1 cellular context compared by ENCODE assay signal in genomic region chr2:113167115-113167932, GRCh38.
TF ChIP-seq lines count a peak whose summit lies in the region.

No MANE protein-coding gene starts in this region.

TF ChIP-seq in HepG2, 621 proteins besides CTCF, POLR2A, EP300 and RAD21 (continued from another document and continues in another):
- TF ChIP-seq ZNF24 (IDR thresholded peaks at IDR 0.05) (no peak), ZNF343 (CRISPR knock-in tag; IDR thresholded peaks at IDR 0.05) (peak; percentile 84), E2F1 (CRISPR knock-in tag; IDR thresholded peaks at IDR 0.05) (peak; percentile 76; the same call in 1 of the 2 replicates), ZNF740 (CRISPR knock-in tag; IDR thresholded peaks at IDR 0.05) (no peak; the same call in 1 of the 2 replicates), CHD4 (IDR thresholded peaks at IDR 0.05; ENCODE audit: borderline replicate concordance, low read length) (no peak), ZBED4 (CRISPR knock-in tag; IDR thresholded peaks at IDR 0.05; ENCODE audit: borderline replicate concordance) (peak; percentile 96), JUNB (CRISPR knock-in tag; IDR thresholded peaks at IDR 0.05; ENCODE audit: borderline replicate concordance) (peak; percentile 77; the same call in 1 of the 2 replicates), GATA4 (IDR thresholded peaks at IDR 0.05; ENCODE audit: borderline replicate concordance, low read depth) (peak; percentile 57; the same call in 1 of the 2 replicates), ARID3A (IDR thresholded peaks at IDR 0.05; ENCODE audit: low read depth, low read length) (0 out of 2 replicates have a peak, but pooled peaks have one; percentile 31), ZNF275 (CRISPR knock-in tag; IDR thresholded peaks at IDR 0.05; ENCODE audit: borderline replicate concordance) (peak; percentile 87; the same call in 1 of the 2 replicates), ZNF451 (CRISPR knock-in tag; IDR thresholded peaks at IDR 0.05) (peak; percentile 98), ZNF547 (CRISPR knock-in tag; IDR thresholded peaks at IDR 0.05) (peak; percentile 82; the same call in 1 of the 2 replicates), KLF9 (CRISPR knock-in tag; IDR thresholded peaks at IDR 0.05; ENCODE audit: low read depth) (peak; percentile 66; the same call in 1 of the 2 replicates), KLF15 (CRISPR knock-in tag; IDR thresholded peaks at IDR 0.05; ENCODE audit: borderline replicate concordance) (no peak), ATF7 (IDR thresholded peaks at IDR 0.05) (peak; percentile 82; the same call in 1 of the 2 replicates), ATF7 (CRISPR knock-in tag; IDR thresholded peaks at IDR 0.05) (peak; percentile 94; the same call in 1 of the 2 replicates), ZNF121 (CRISPR knock-in tag; IDR thresholded peaks at IDR 0.05) (peak; percentile 64), ZSCAN20 (CRISPR knock-in tag; IDR thresholded peaks at IDR 0.05; ENCODE audit: borderline replicate concordance) (no peak), ZNF577 (CRISPR knock-in tag; IDR thresholded peaks at IDR 0.05; ENCODE audit: borderline replicate concordance, low read depth) (no peak), ZKSCAN5 (CRISPR knock-in tag; IDR thresholded peaks at IDR 0.05) (peak; percentile 83; the same call in 1 of the 2 replicates), ZNF20 (CRISPR knock-in tag; IDR thresholded peaks at IDR 0.05) (no peak), HHEX (CRISPR knock-in tag; IDR thresholded peaks at IDR 0.05) (no peak; the same call in 1 of the 2 replicates), AKAP8 (CRISPR knock-in tag; IDR thresholded peaks at IDR 0.05) (peak; percentile 81; the same call in 1 of the 2 replicates), MYPOP (CRISPR knock-in tag; IDR thresholded peaks at IDR 0.05) (0 out of 2 replicates have a peak, but pooled peaks have one; percentile 88), NFE2 (CRISPR knock-in tag; IDR thresholded peaks at IDR 0.05) (no peak; the same call in 1 of the 2 replicates), SALL1 (CRISPR knock-in tag; IDR thresholded peaks at IDR 0.05) (peak; percentile 100), HOXA9 (CRISPR knock-in tag; IDR thresholded peaks at IDR 0.05; ENCODE audit: borderline replicate concordance) (peak; percentile 60; the same call in 1 of the 2 replicates), MAZ (IDR thresholded peaks at IDR 0.05; ENCODE audit: borderline replicate concordance, low read depth, low read length) (0 out of 2 replicates have a peak, but pooled peaks have one; percentile 52), MAZ (CRISPR knock-in tag; IDR thresholded peaks at IDR 0.05; ENCODE audit: low read depth) (peak; percentile 95), FOXC1 (CRISPR knock-in tag; IDR thresholded peaks at IDR 0.05; ENCODE audit: borderline replicate concordance) (peak; percentile 89; the same call in 1 of the 2 replicates), THAP11 (CRISPR knock-in tag; IDR thresholded peaks at IDR 0.05) (peak; percentile 83), ZKSCAN8 (CRISPR knock-in tag; IDR thresholded peaks at IDR 0.05; ENCODE audit: borderline replicate concordance) (peak; percentile 86; the same call in 1 of the 2 replicates), RFX5 (IDR thresholded peaks at IDR 0.05; ENCODE audit: low read depth, low read length) (peak; percentile 68; the same call in 1 of the 2 replicates), PITX1 (CRISPR knock-in tag; IDR thresholded peaks at IDR 0.05) (peak; percentile 95), NR0B2 (CRISPR knock-in tag; IDR thresholded peaks at IDR 0.05) (peak; percentile 86; the same call in 1 of the 2 replicates), HINFP (CRISPR knock-in tag; IDR thresholded peaks at IDR 0.05; ENCODE audit: low read depth) (peak; percentile 94), ZNF10 (CRISPR knock-in tag; IDR thresholded peaks at IDR 0.05; ENCODE audit: borderline replicate concordance, low read depth) (no peak; the same call in 1 of the 2 replicates), ZSCAN21 (CRISPR knock-in tag; IDR thresholded peaks at IDR 0.05; ENCODE audit: borderline replicate concordance) (peak; percentile 89), ZNF607 (CRISPR knock-in tag; IDR thresholded peaks at IDR 0.05; ENCODE audit: borderline replicate concordance) (peak; percentile 99), MTA1 (CRISPR knock-in tag; IDR thresholded peaks at IDR 0.05; ENCODE audit: borderline replicate concordance) (peak; percentile 100), PLRG1 (conservative IDR thresholded peaks at IDR 0.05) (no peak), NR2F1 (CRISPR knock-in tag; IDR thresholded peaks at IDR 0.05) (peak; percentile 99), THAP7 (CRISPR knock-in tag; IDR thresholded peaks at IDR 0.05) (peak; percentile 94), ARNT2 (CRISPR knock-in tag; IDR thresholded peaks at IDR 0.05; ENCODE audit: low read depth) (peak; percentile 95), ZNF609 (CRISPR knock-in tag; IDR thresholded peaks at IDR 0.05; ENCODE audit: borderline replicate concordance) (peak; percentile 98), REPIN1 (CRISPR knock-in tag; IDR thresholded peaks at IDR 0.05; ENCODE audit: borderline replicate concordance, low read depth) (peak; percentile 98), KDM1A (CRISPR knock-in tag; IDR thresholded peaks at IDR 0.05) (peak; percentile 60; the same call in 1 of the 2 replicates), TCF7L2 (IDR thresholded peaks at IDR 0.05; ENCODE audit: low read depth, low read length) (no peak), ZNF766 (CRISPR knock-in tag; IDR thresholded peaks at IDR 0.05; ENCODE audit: borderline replicate concordance) (peak; percentile 98)
